In genomic region chr2:200077210-200077650, GRCh38 we compare ENCODE assay signal across 11 cellular contexts.
A peak's percentile ranks its signal among the peaks of the same experiment; 100 is the strongest.
DNase-seq lines count a peak whose midpoint lies in the region; ATAC-seq and TF ChIP-seq lines count a peak whose summit lies in the region.
"Had no signal": no experiment of that assay in that cellular context is flagged by ENCODE, and none has a peak within 500 bp of the region (broad histone marks: within the 10 kb centered on the region; RNA-seq: fewer than 3 reads in every experiment).

No MANE protein-coding gene starts in this region.

- H3K27ac ChIP-seq in SK-N-MC (0 out of 2 replicates have a peak overlapping the region, but pooled peaks have one; percentile 30), transverse colon (peak overlapping the region in 1 of 4 donors; percentile 7)

- H3K27ac Mint-ChIP-seq in activated CD8-positive, alpha-beta T cell treated with anti-CD3 and anti-CD28 coated beads for 36 hours = no peak overlapping the region
- H3K27ac Mint-ChIP-seq: activated T-helper 17 cell treated with anti-CD3 and anti-CD28 coated beads, Interleukin-2, amount 50 U/mL, for 72 hours had no signal

- WGBS in transverse colon (ENCODE audit: low coverage in 1 of 2), 2 donors = 36 to 47% methylated on average over 5 of the region's 5 CpGs

- H3K4me1 Mint-ChIP-seq in activated CD8-positive, alpha-beta T cell treated with anti-CD3 and anti-CD28 coated beads for 36 hours (ENCODE audit: low read depth) = no peaks in the 10 kb centered on the region
- H3K4me1 Mint-ChIP-seq: activated T-helper 17 cell treated with anti-CD3 and anti-CD28 coated beads, Interleukin-2, amount 50 U/mL, for 72 hours had no signal

- H3K4me3 ChIP-seq in SK-N-MC (no peak overlapping the region), skeletal muscle satellite cell (ENCODE audit: low read length) (no peak overlapping the region), transverse colon (no peak overlapping the region)

- H3K4me1 ChIP-seq in skeletal muscle satellite cell (ENCODE audit: control insufficient read depth, insufficient read depth, low read length) = peaks cover 28% of the 10 kb centered on the region
- H3K4me1 ChIP-seq in transverse colon = peaks cover 0 to 7% (median 2%) of the 10 kb centered on the region in 4 donors

- no peak for TF ChIP-seq CTCF in activated CD8-positive, alpha-beta T cell treated with anti-CD3 and anti-CD28 coated beads for 36 hours (IDR thresholded peaks at IDR 0.05)
- no peak for TF ChIP-seq CTCF in transverse colon (IDR thresholded peaks at IDR 0.05)

- H3K9me3 ChIP-seq in SK-N-MC (ENCODE audit: low read depth, low read length) (no peaks in the 10 kb centered on the region), skeletal muscle satellite cell (replicated peaks; ENCODE audit: low read length) (no peaks in the 10 kb centered on the region), transverse colon (no peaks in the 10 kb centered on the region)

- H3K27me3 ChIP-seq in skeletal muscle satellite cell (ENCODE audit: control insufficient read depth, insufficient read depth, low read length) (no peaks in the 10 kb centered on the region), transverse colon (no peaks in the 10 kb centered on the region)

- ATAC-seq in activated CD8-positive, alpha-beta T cell treated with anti-CD3 and anti-CD28 coated beads for 36 hours = no peak
- no peak for ATAC-seq in GM18861 (IDR thresholded peaks at IDR 0.05; ENCODE audit: unreplicated experiment)
- ATAC-seq: activated T-helper 17 cell treated with anti-CD3 and anti-CD28 coated beads, Interleukin-2, amount 50 U/mL, for 72 hours had no signal

- intact Hi-C loops in activated CD8-positive, alpha-beta T cell treated with anti-CD3 and anti-CD28 coated beads for 36 hours (cut with micrococcal nuclease) = no loop called here
- intact Hi-C loops in transverse colon (cut with DNase I; ENCODE audit: low total_unique reads) = no loop called here

- H3K27me3 Mint-ChIP-seq in activated CD8-positive, alpha-beta T cell treated with anti-CD3 and anti-CD28 coated beads for 36 hours = peaks cover 4% of the 10 kb centered on the region

- H3K9me3 Mint-ChIP-seq in activated CD8-positive, alpha-beta T cell treated with anti-CD3 and anti-CD28 coated beads for 36 hours = no peaks in the 10 kb centered on the region
- H3K9me3 Mint-ChIP-seq: activated T-helper 17 cell treated with anti-CD3 and anti-CD28 coated beads, Interleukin-2, amount 50 U/mL, for 72 hours had no signal

- H3K36me3 ChIP-seq in SK-N-MC (ENCODE audit: insufficient read depth, low read length) (no peaks in the 10 kb centered on the region), skeletal muscle satellite cell (ENCODE audit: insufficient read depth, low read length) (no peaks in the 10 kb centered on the region), transverse colon (no peaks in the 10 kb centered on the region)

- CTCF ChIA-PET in activated CD8-positive, alpha-beta T cell treated with anti-CD3 and anti-CD28 coated beads for 36 hours (lab: Charles Lee) = no interaction called here

- no peaks in the 10 kb centered on the region for H3K36me3 Mint-ChIP-seq in activated CD8-positive, alpha-beta T cell treated with anti-CD3 and anti-CD28 coated beads for 36 hours (ENCODE audit: low read depth)

- H3K4me3 Mint-ChIP-seq in activated CD8-positive, alpha-beta T cell treated with anti-CD3 and anti-CD28 coated beads for 36 hours = no peak overlapping the region
- H3K4me3 Mint-ChIP-seq: activated T-helper 17 cell treated with anti-CD3 and anti-CD28 coated beads, Interleukin-2, amount 50 U/mL, for 72 hours had no signal

- no peak overlapping the region for H3K9ac ChIP-seq in SK-N-MC (ENCODE audit: insufficient read length)
- H3K9ac ChIP-seq in skeletal muscle satellite cell (ENCODE audit: low read depth, low read length) = peak overlapping the region; percentile 57

- TF ChIP-seq POLR2A in transverse colon (IDR thresholded peaks at IDR 0.05) = no peak

- no peak for TF ChIP-seq EP300 in transverse colon (IDR thresholded peaks at IDR 0.05; ENCODE audit: low read depth)

- in situ Hi-C loops in transverse colon (cut with MboI; ENCODE audit: low pct_ligation_motif_present in 1 of 4, low pct_unique_long_range_greater_than_20kb in 1 of 4, low sequenced_read_pairs in 3 of 4) = no loop called here

- DNase-seq in NCI-H2171 treated with DMSO at 0.1 percent for 48 hours (lab: John Stamatoyannopoulos, UW) (peak; percentile 39), NCI-H2171 (lab: John Stamatoyannopoulos, UW) (no peak), SK-N-MC (ENCODE audit: low read depth, low spot score) (no peak), glomerular visceral epithelial cell (ENCODE audit: extremely low spot score) (peak; percentile 21), transverse colon (no peak)
- DNase-seq in activated CD8-positive, alpha-beta T cell treated with anti-CD3 and anti-CD28 coated beads for 36 hours = no peak
- DNase-seq: AML-193, NCI-H2107 had no signal

- peak overlapping the region; percentile 75 for H3K4me2 ChIP-seq in skeletal muscle satellite cell (ENCODE audit: low read length)

- POLR2A ChIA-PET in activated CD8-positive, alpha-beta T cell treated with anti-CD3 and anti-CD28 coated beads for 36 hours (lab: Charles Lee) = no interaction called here

Comparison
In these comparisons a context has a peak if more than half of its experiments do, and no peak if none do; other contexts are left out.
1. DNase-seq: peak in NCI-H2171 treated with DMSO at 0.1 percent for 48 hours (single experiment) and glomerular visceral epithelial cell (single experiment); none in NCI-H2171 (single experiment), SK-N-MC (single experiment), activated CD8-positive, alpha-beta T cell treated with anti-CD3 and anti-CD28 coated beads for 36 hours (single experiment) and transverse colon (single experiment).